In genomic region chr10:63645195-63645594, GRCh38 we compare ENCODE assay signal across 17 cellular contexts.
DNase-seq lines count a peak whose midpoint lies in the region; ATAC-seq and TF ChIP-seq lines count a peak whose summit lies in the region.
"Had no signal": no experiment of that assay in that cellular context is flagged by ENCODE, and none has a peak within 500 bp of the region (broad histone marks: within the 10 kb centered on the region; RNA-seq: fewer than 3 reads in every experiment).

No MANE protein-coding gene starts in this region.

- H3K27me3 ChIP-seq in right cardiac atrium (ENCODE audit: control insufficient read depth, insufficient read depth) (no peaks in the 10 kb centered on the region), gastroesophageal sphincter (no peaks in the 10 kb centered on the region), skeletal muscle tissue (ENCODE audit: control insufficient read depth in 3 of 3, insufficient read depth in 3 of 3, low read length in 3 of 3) (no peaks in the 10 kb centered on the region)
- H3K27me3 ChIP-seq: MG63 had no signal

- H3K4me3 ChIP-seq in right cardiac atrium (ENCODE audit: low read length) (no peak overlapping the region), gastroesophageal sphincter (no peak overlapping the region), skeletal muscle tissue (ENCODE audit: low read length in 3 of 3) (no peak overlapping the region)
- H3K4me3 ChIP-seq: coronary artery, MG63, smooth muscle cell had no signal

- intact Hi-C loops in right cardiac atrium (cut with DNase I), result no loop called here
- intact Hi-C loops in left ventricle myocardium superior (cut with micrococcal nuclease), result no loop called here

- H3K36me3 ChIP-seq in gastroesophageal sphincter, result no peaks in the 10 kb centered on the region
- H3K36me3 ChIP-seq in skeletal muscle tissue (ENCODE audit: control insufficient read depth in 3 of 3, insufficient read depth in 3 of 3, low read length in 3 of 3), result no peaks in the 10 kb centered on the region
- H3K36me3 ChIP-seq: MG63 had no signal

- H3K4me1 ChIP-seq in right cardiac atrium (ENCODE audit: control insufficient read depth, insufficient read depth, low read length) (peaks cover 5% of the 10 kb centered on the region), gastroesophageal sphincter (no peaks in the 10 kb centered on the region), skeletal muscle tissue (ENCODE audit: control insufficient read depth in 3 of 3, insufficient read depth in 3 of 3, low read length in 3 of 3) (peaks cover 0 to 3% (median 0%) of the 10 kb centered on the region in 3 donors)

- no peak overlapping the region for H3K9ac ChIP-seq in skeletal muscle tissue (ENCODE audit: low read depth in 1 of 3, low read length in 3 of 3)

- no peak for TF ChIP-seq CTCF in gastroesophageal sphincter (IDR thresholded peaks at IDR 0.05)

- TF ChIP-seq POLR2A in gastroesophageal sphincter (IDR thresholded peaks at IDR 0.05), result no peak

- no peak for DNase-seq in right cardiac atrium
- DNase-seq in left ventricle myocardium superior, result no peak
- no peak for DNase-seq in NCI-H2196 treated with DMSO at 0.1 percent for 48 hours (lab: John Stamatoyannopoulos, UW; ENCODE audit: unreplicated experiment)
- DNase-seq: MG63; NCI-H1417 treated with DMSO at 0.1 percent for 48 hours; NCI-H524; posterior cingulate gyrus; stimulated activated CD4-positive, alpha-beta T cell treated with anti-CD3 and anti-CD28 coated beads, Interleukin-4, amount 100 ng/mL, for 24 hours had no signal

- no peak for TF ChIP-seq EP300 in gastroesophageal sphincter (IDR thresholded peaks at IDR 0.05)

- 95% methylated on average over 2 of the region's 2 CpGs for WGBS in right cardiac atrium
- WGBS in gastroesophageal sphincter (ENCODE audit: low coverage in 1 of 2), 2 donors, result 100% methylated on average over 1 of the region's 2 CpGs; no CpG with 5 or more reads in 1 of the 2 donors

- H3K9me3 ChIP-seq in right cardiac atrium (ENCODE audit: control insufficient read depth, low read length), result no peaks in the 10 kb centered on the region
- no peaks in the 10 kb centered on the region for H3K9me3 ChIP-seq in gastroesophageal sphincter
- H3K9me3 ChIP-seq in skeletal muscle tissue (ENCODE audit: control insufficient read depth in 3 of 3, low read length in 3 of 3), result no peaks in the 10 kb centered on the region
- H3K9me3 ChIP-seq: MG63 had no signal

- H3K27ac ChIP-seq in right cardiac atrium (ENCODE audit: low read length) (peak overlapping the region; percentile 94), gastroesophageal sphincter (peak overlapping the region in 3 of 4 donors; percentile 49 to 64 (median 64)), skeletal muscle tissue (ENCODE audit: low read depth, low read length) (peak overlapping the region; percentile 48)
- H3K27ac ChIP-seq: HL-60, RWPE1 had no signal

- ATAC-seq in right cardiac atrium, result no peak
- ATAC-seq in left ventricle myocardium superior, result no peak
- no peak for ATAC-seq in gastroesophageal sphincter
- no peak for ATAC-seq in GM19035 (IDR thresholded peaks at IDR 0.05; ENCODE audit: unreplicated experiment)
- ATAC-seq in GM21786 (IDR thresholded peaks at IDR 0.05; ENCODE audit: unreplicated experiment), result no peak
- no peak for ATAC-seq in HG03139 (IDR thresholded peaks at IDR 0.05; ENCODE audit: unreplicated experiment)
